Comparison of ENCODE assay signal across 9 cellular contexts in genomic region chr12:55705802-55706402, GRCh38. TPM values are rescaled to one million over a fixed set of nuclear protein-coding genes. Genes with fewer than 3 reads are reported as not detected.
DNase-seq lines count a peak whose midpoint lies in the region; ATAC-seq, FAIRE-seq and TF ChIP-seq lines count a peak whose summit lies in the region.
"Had no signal": no experiment of that assay in that cellular context is flagged by ENCODE, and none has a peak within 500 bp of the region (broad histone marks: within the 10 kb centered on the region; RNA-seq: fewer than 3 reads in every experiment).

No MANE protein-coding gene starts in this region.

- TF ChIP-seq CTCF in breast epithelium (IDR thresholded peaks at IDR 0.05): no peak
- no peak for TF ChIP-seq CTCF in MCF 10A (IDR thresholded peaks at IDR 0.05; ENCODE audit: unreplicated experiment)
- TF ChIP-seq CTCF in activated B cell treated with CpG ODN at 0.5 μM for 24 hours (IDR thresholded peaks at IDR 0.05): no peak
- peak; percentile 25 for TF ChIP-seq CTCF in kidney (IDR thresholded peaks at IDR 0.05; ENCODE audit: borderline replicate concordance, extremely low read depth, insufficient read depth)

- H3K27me3 Mint-ChIP-seq in MCF 10A (ENCODE audit: insufficient read depth, unreplicated experiment): peaks cover 38% of the 10 kb centered on the region
- peaks cover 4% of the 10 kb centered on the region for H3K27me3 Mint-ChIP-seq in activated B cell treated with CpG ODN at 0.5 μM for 24 hours

- H3K27me3 ChIP-seq in breast epithelium (no peaks in the 10 kb centered on the region), aorta (ENCODE audit: control insufficient read depth in 1 of 2, insufficient read depth in 2 of 2, low read length in 1 of 2) (no peaks in the 10 kb centered on the region)

- CTCF ChIA-PET in MCF 10A (lab: Yijun Ruan, JAX) (interaction anchor here (1.2 kb wide), 1 partner anchor 33 kb away, joined by 4 read pairs; no protein-coding TSS in a partner anchor), activated B cell treated with CpG ODN at 0.5 μM for 24 hours (lab: Charles Lee) (interaction anchor here (1.1 to 1.9 kb wide), 4 partner anchors 10 to 50 kb away, joined by 3 to 5 read pairs (median 4); partner anchors contain the start of gene BLOC1S1)

- no peak for ATAC-seq in activated B cell treated with CpG ODN at 0.5 μM for 24 hours (ENCODE audit: low read depth)
- no peak for ATAC-seq in aorta (ENCODE audit: low FRiP score)
- ATAC-seq: activated T-helper 17 cell treated with anti-CD3 and anti-CD28 coated beads, Interleukin-2, amount 50 U/mL, for 72 hours had no signal

- H3K36me3 Mint-ChIP-seq in MCF 10A (ENCODE audit: insufficient read depth, unreplicated experiment) (no peaks in the 10 kb centered on the region), activated B cell treated with CpG ODN at 0.5 μM for 24 hours (ENCODE audit: low read depth) (no peaks in the 10 kb centered on the region)

- peaks cover 0 to 4% of the 10 kb centered on the region in 2 donors for H3K4me1 ChIP-seq in breast epithelium
- H3K4me1 ChIP-seq in kidney (ENCODE audit: control insufficient read depth in 1 of 2, insufficient read depth in 1 of 2, low read depth in 1 of 2, low read length in 2 of 2): peaks cover 8 to 15% of the 10 kb centered on the region in 2 donors
- H3K4me1 ChIP-seq in aorta (ENCODE audit: control insufficient read depth in 1 of 2, insufficient read depth in 2 of 2, low read length in 2 of 2): peaks cover 0 to 4% of the 10 kb centered on the region in 2 donors

- 2 to 3% methylated on average over 5 of the region's 5 CpGs for WGBS in aorta, 2 donors

- no peak overlapping the region for H3K4me3 Mint-ChIP-seq in MCF 10A (ENCODE audit: unreplicated experiment)
- peak overlapping the region; percentile 11 for H3K4me3 Mint-ChIP-seq in activated B cell treated with CpG ODN at 0.5 μM for 24 hours

- H3K36me3 ChIP-seq in breast epithelium (no peaks in the 10 kb centered on the region), kidney (ENCODE audit: control insufficient read depth in 1 of 2, insufficient read depth in 2 of 2, low read length in 2 of 2) (no peaks in the 10 kb centered on the region), aorta (ENCODE audit: control insufficient read depth in 1 of 2, insufficient read depth in 2 of 2, low read length in 1 of 2) (peaks cover 0 to 2% of the 10 kb centered on the region in 2 donors)

- POLR2A ChIA-PET in MCF 10A (lab: Yijun Ruan, JAX): interaction anchor here (0.6 kb wide), 1 partner anchor 658 kb away, joined by 4 read pairs; no protein-coding TSS in a partner anchor
- POLR2A ChIA-PET in activated B cell treated with CpG ODN at 0.5 μM for 24 hours (lab: Charles Lee): interaction anchor here (1.1 to 1.8 kb wide), 3 partner anchors 10 to 33 kb away, joined by 3 to 9 read pairs (median 4); partner anchors contain the start of gene BLOC1S1

- no TSS peak for BruUV-seq in MCF 10A (replicated peaks; lab: Mats Ljungman, UMichigan)

- DNase-seq in breast epithelium (ENCODE audit: low spot score in 2 of 2) (no peak), MCF 10A (ENCODE audit: unreplicated experiment) (no peak), activated B cell treated with CpG ODN at 0.5 μM for 24 hours (no peak), kidney (peak; percentile 35), aorta (peak; percentile 44 to 80), SW480 (ENCODE audit: low spot score) (no peak), SIG-M5 (lab: John Stamatoyannopoulos, UW) (no peak), T1000 (lab: John Stamatoyannopoulos, UW) (no peak)

- intact Hi-C loops in breast epithelium (cut with DNase I; ENCODE audit: low total_unique reads): no loop called here
- intact Hi-C loops in MCF 10A (cut with micrococcal nuclease): no loop called here
- intact Hi-C loops in activated B cell treated with CpG ODN at 0.5 μM for 24 hours (cut with micrococcal nuclease): loop anchor here (2.0 kb wide), 2 partner anchors 23 to 33 kb away; no protein-coding TSS in a partner anchor
- intact Hi-C loops in kidney (cut with DNase I): no loop called here
- intact Hi-C loops in aorta (cut with DNase I): loop anchor here in 1 of 2 donors (2.0 kb wide), 1 partner anchor 15 kb away; the partner anchor contains the start of gene RDH5

- H3K27ac ChIP-seq in breast epithelium (peak overlapping the region in 1 of 2 donors; percentile 53), kidney (ENCODE audit: low read depth in 2 of 2, low read length in 2 of 2) (peak overlapping the region; percentile 28 to 34), aorta (ENCODE audit: low read depth in 1 of 2, low read length in 2 of 2) (peak overlapping the region; percentile 73 to 77)

- H3K9me3 Mint-ChIP-seq in MCF 10A (ENCODE audit: unreplicated experiment) (no peaks in the 10 kb centered on the region), activated B cell treated with CpG ODN at 0.5 μM for 24 hours (no peaks in the 10 kb centered on the region)
- H3K9me3 Mint-ChIP-seq: activated T-helper 17 cell treated with anti-CD3 and anti-CD28 coated beads, Interleukin-2, amount 50 U/mL, for 72 hours had no signal

- FAIRE-seq in kidney (lab: Jason Lieb, UNC): no peak

- peak overlapping the region; percentile 49 to 86 (median 68) for H3K4me3 ChIP-seq in breast epithelium
- peak overlapping the region; percentile 16 to 57 for H3K4me3 ChIP-seq in kidney (ENCODE audit: low read length in 2 of 2)
- peak overlapping the region; percentile 54 to 84 for H3K4me3 ChIP-seq in aorta (ENCODE audit: low read length in 2 of 2)

- no peak overlapping the region for H3K27ac Mint-ChIP-seq in MCF 10A (ENCODE audit: low read depth, unreplicated experiment)
- no peak overlapping the region for H3K27ac Mint-ChIP-seq in activated B cell treated with CpG ODN at 0.5 μM for 24 hours
- H3K27ac Mint-ChIP-seq: activated T-helper 17 cell treated with anti-CD3 and anti-CD28 coated beads, Interleukin-2, amount 50 U/mL, for 72 hours had no signal

- H3K9me3 ChIP-seq in breast epithelium: no peaks in the 10 kb centered on the region
- no peaks in the 10 kb centered on the region for H3K9me3 ChIP-seq in kidney (ENCODE audit: control insufficient read depth in 1 of 2, low read length in 2 of 2)
- no peaks in the 10 kb centered on the region for H3K9me3 ChIP-seq in aorta (ENCODE audit: control insufficient read depth, low read length)

- H3K4me1 Mint-ChIP-seq in MCF 10A (ENCODE audit: insufficient read depth, unreplicated experiment): peaks cover 7% of the 10 kb centered on the region
- H3K4me1 Mint-ChIP-seq in activated B cell treated with CpG ODN at 0.5 μM for 24 hours: peaks cover 23% of the 10 kb centered on the region

- no peak for TF ChIP-seq POLR2A in breast epithelium (IDR thresholded peaks at IDR 0.05)

- H3K9ac ChIP-seq in kidney (ENCODE audit: low read length in 2 of 2): no peak overlapping the region

RNA-seq across cellular contexts. Expression of gene ITGA7, which starts 1.8 kb away (rescaled TPM):
- total RNA-seq in breast epithelium (100 to 1,000 TPM in 1 of 3 donors, 10 to 100 TPM in 2; 20.5 to 190 (median 33.1) TPM), MCF 10A (2022) (2.1 and 3.0 TPM in 2 replicates), activated B cell treated with CpG ODN at 0.5 μM for 24 hours (1.4 and 2.1 TPM in 2 replicates), kidney (66.3 TPM), aorta (100 to 1,000 TPM; 463 to 747 TPM)
- polyA plus RNA-seq in kidney (ENCODE audit: insufficient read depth, low read depth, low replicate concordance) (26.2 TPM), aorta (100 to 1,000 TPM in 1 of 2 donors, 10 to 100 TPM in 1; 76.1 to 633 TPM)

RNA-seq across cellular contexts. Expression of gene BLOC1S1, which starts 9.9 kb away (rescaled TPM):
- total RNA-seq in breast epithelium: 100 to 1,000 TPM; 141 to 238 (median 162) TPM
- total RNA-seq in MCF 10A (2022): 75.8 and 84.3 TPM in 2 replicates
- 91.0 and 104 TPM in 2 replicates for total RNA-seq in activated B cell treated with CpG ODN at 0.5 μM for 24 hours
- 116 TPM for total RNA-seq in kidney
- polyA plus RNA-seq in kidney (ENCODE audit: insufficient read depth, low read depth, low replicate concordance): 451 TPM
- total RNA-seq in aorta: 100 to 1,000 TPM in 1 of 2 donors, 10 to 100 TPM in 1; 87.3 to 115 TPM
- polyA plus RNA-seq in aorta: 100 to 1,000 TPM; 248 to 351 TPM

RNA-seq across cellular contexts. Expression of gene RDH5, which starts 14.3 kb away (rescaled TPM):
- total RNA-seq in breast epithelium (10 to 100 TPM; 18.9 to 90.9 (median 21.6) TPM), MCF 10A (2022) (2.5 and 3.9 TPM in 2 replicates), activated B cell treated with CpG ODN at 0.5 μM for 24 hours (10.3 and 16.5 TPM in 2 replicates), kidney (11.1 TPM), aorta (10 to 100 TPM; 21.9 to 51.1 TPM)
- polyA plus RNA-seq in kidney (ENCODE audit: insufficient read depth, low read depth, low replicate concordance) (30.2 TPM), aorta (10 to 100 TPM; 16.7 to 49.4 TPM)

RNA-seq across cellular contexts. Expression of gene CD63, which starts 22.9 kb away (rescaled TPM):
- total RNA-seq in breast epithelium (100 to 1,000 TPM; 540 to 910 (median 777) TPM), MCF 10A (2022) (552 and 724 TPM in 2 replicates), activated B cell treated with CpG ODN at 0.5 μM for 24 hours (104 and 111 TPM in 2 replicates), kidney (1,130 TPM), aorta (1,000 to 10,000 TPM; 1,107 to 1,135 TPM)
- polyA plus RNA-seq in kidney (ENCODE audit: insufficient read depth, low read depth, low replicate concordance) (1,381 TPM), aorta (1,000 to 10,000 TPM; 1,323 to 1,532 TPM)

RNA-seq across cellular contexts. Expression of gene GDF11, which starts 37.0 kb away (rescaled TPM):
- total RNA-seq in breast epithelium (1 to 10 TPM in 1 of 3 donors, under 1 TPM in 2; 0.64 to 1.6 (median 0.88) TPM), MCF 10A (2022) (1.9 TPM in 2 replicates), activated B cell treated with CpG ODN at 0.5 μM for 24 hours (5.2 and 6.4 TPM in 2 replicates), kidney (6.2 TPM), aorta (1 to 10 TPM; 6.6 to 9.4 TPM)
- polyA plus RNA-seq in kidney (ENCODE audit: insufficient read depth, low read depth, low replicate concordance) (3.4 TPM), aorta (1 to 10 TPM; 3.0 to 4.2 TPM)

Comparison
In these comparisons a context has a peak if more than half of its experiments do, and no peak if none do; other contexts are left out.
1. DNase-seq: peak in kidney (single experiment) and aorta (2 of 2); none in breast epithelium (0 of 2), MCF 10A (single experiment), activated B cell treated with CpG ODN at 0.5 μM for 24 hours (single experiment), SW480 (single experiment), SIG-M5 (single experiment) and T1000 (single experiment).
2. Peak in every context shown above with its lines, with median percentiles within 50 percentile points of each other: H3K4me3 ChIP-seq.